Comparison of ENCODE assay signal across 14 cellular contexts in the genomic region with DNA sequence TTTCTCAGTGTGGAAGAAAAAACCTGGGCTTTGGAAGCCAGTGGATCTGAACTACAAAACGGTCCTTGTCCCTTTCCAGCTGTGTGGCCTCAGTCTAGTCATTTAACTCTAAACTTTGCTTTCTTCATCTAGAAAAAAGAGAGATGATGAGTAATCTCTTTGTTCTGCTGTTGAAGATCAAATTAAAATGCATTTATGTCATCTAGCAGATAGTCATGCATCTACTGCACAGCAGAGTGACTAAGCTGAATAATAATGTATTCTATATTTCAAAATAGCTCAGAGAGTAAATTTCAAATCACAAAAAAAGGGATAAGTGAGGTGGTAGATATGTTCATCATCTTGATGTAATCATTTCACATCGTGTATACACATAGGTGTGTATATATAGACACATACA.
A peak's percentile ranks its signal among the peaks of the same experiment; 100 is the strongest.
DNase-seq lines count a peak whose midpoint lies in the region; TF ChIP-seq lines count a peak whose summit lies in the region.
"Had no signal": no experiment of that assay in that cellular context is flagged by ENCODE, and none has a peak within 500 bp of the region (broad histone marks: within the 10 kb centered on the region; RNA-seq: fewer than 3 reads in every experiment).

No MANE protein-coding gene starts in this region.

- peak overlapping the region; percentile 42 for H3K27ac ChIP-seq in neural cell (ENCODE audit: low read length)
- H3K27ac ChIP-seq: BLaER1 treated with 17β-estradiol and CSF1 and Interleukin-3, amounts not matched to agents 10 nM and 100 nM had no signal

- no peaks in the 10 kb centered on the region for H3K9me2 ChIP-seq in neural cell (ENCODE audit: insufficient read depth, low read length)

- H3K4me2 ChIP-seq in neural cell (ENCODE audit: low read length): peak overlapping the region; percentile 9
- H3K4me2 ChIP-seq: BLaER1 treated with 17β-estradiol and CSF1 and Interleukin-3, amounts not matched to agents 10 nM and 100 nM had no signal

- no peak overlapping the region for H3K4me3 ChIP-seq in epithelial cell of esophagus (ENCODE audit: low read length)
- no peak overlapping the region for H3K4me3 ChIP-seq in neural cell (ENCODE audit: low read length)
- H3K4me3 ChIP-seq: BLaER1 treated with 17β-estradiol and CSF1 and Interleukin-3, amounts not matched to agents 10 nM and 100 nM had no signal

- H2AFZ ChIP-seq in neural cell (ENCODE audit: low read depth, low read length): no peak overlapping the region

- no peak for TF ChIP-seq RAD21 in neural cell (conservative IDR thresholded peaks at IDR 0.05)

- no peak for TF ChIP-seq EP300 in neural cell (conservative IDR thresholded peaks at IDR 0.05; ENCODE audit: poor library complexity, severe bottlenecking)

- peak; percentile 9 for DNase-seq in EH (ENCODE audit: low read depth)
- DNase-seq in amniotic stem cell (lab: John Stamatoyannopoulos, UW): peak; percentile 8
- peak; percentile 59 for DNase-seq in epithelial cell of esophagus (ENCODE audit: low read depth)
- DNase-seq in stimulated activated CD4-positive, alpha-beta T cell treated with anti-CD3 and anti-CD28 coated beads, Interleukin-2, amount 100 ng/mL, for 48 hours: no peak
- DNase-seq in NK-92 treated with Interleukin-12 subunit alpha and Interleukin-12 subunit beta, amount 100 ng/mL, for 24 hours (lab: John Stamatoyannopoulos, UW): no peak
- DNase-seq in NK-92 (lab: John Stamatoyannopoulos, UW; ENCODE audit: unreplicated experiment): no peak
- DNase-seq: ACHN; CD4-positive, CD25-positive, alpha-beta regulatory T cell; DND-41; GF-D8; GOT3; H9 had no signal

- no peaks in the 10 kb centered on the region for H3K36me3 ChIP-seq in neural cell (ENCODE audit: insufficient read depth, low read length)
- H3K36me3 ChIP-seq: BLaER1 treated with 17β-estradiol and CSF1 and Interleukin-3, amounts not matched to agents 10 nM and 100 nM had no signal

- TF ChIP-seq CTCF in epithelial cell of esophagus (IDR thresholded peaks at IDR 0.05; ENCODE audit: insufficient read depth, low read depth, low read length, missing control alignments) (no peak), neural cell (IDR thresholded peaks at IDR 0.05; ENCODE audit: poor library complexity, severe bottlenecking) (no peak)

- H3F3A ChIP-seq in neural cell (ENCODE audit: insufficient read depth, low read length, poor library complexity, severe bottlenecking): no peaks in the 10 kb centered on the region

- no peak overlapping the region for H3K9ac ChIP-seq in neural cell (ENCODE audit: low read length)
- H3K9ac ChIP-seq: BLaER1 treated with 17β-estradiol and CSF1 and Interleukin-3, amounts not matched to agents 10 nM and 100 nM had no signal

- no peaks in the 10 kb centered on the region for H3K9me3 ChIP-seq in neural cell (ENCODE audit: low read length)

- H3K27me3 ChIP-seq in neural cell (ENCODE audit: insufficient read depth, low read depth, low read length): no peaks in the 10 kb centered on the region
- H3K27me3 ChIP-seq: BLaER1 treated with 17β-estradiol and CSF1 and Interleukin-3, amounts not matched to agents 10 nM and 100 nM had no signal

- H3K79me2 ChIP-seq in neural cell (replicated peaks; ENCODE audit: insufficient read depth, low read length): no peaks in the 10 kb centered on the region

- H4K20me1 ChIP-seq in neural cell (ENCODE audit: insufficient read depth): no peaks in the 10 kb centered on the region
- H4K20me1 ChIP-seq: BLaER1 treated with 17β-estradiol and CSF1 and Interleukin-3, amounts not matched to agents 10 nM and 100 nM had no signal

TF ChIP-seq in neural cell, 6 proteins besides CTCF, POLR2A, EP300 and RAD21:
- no peak for TF ChIP-seq POLR2AphosphoS5 (IDR thresholded peaks at IDR 0.05)
- no peak for TF ChIP-seq TAF1 (IDR thresholded peaks at IDR 0.05; ENCODE audit: low read depth)
- TF ChIP-seq, protein P1, sequence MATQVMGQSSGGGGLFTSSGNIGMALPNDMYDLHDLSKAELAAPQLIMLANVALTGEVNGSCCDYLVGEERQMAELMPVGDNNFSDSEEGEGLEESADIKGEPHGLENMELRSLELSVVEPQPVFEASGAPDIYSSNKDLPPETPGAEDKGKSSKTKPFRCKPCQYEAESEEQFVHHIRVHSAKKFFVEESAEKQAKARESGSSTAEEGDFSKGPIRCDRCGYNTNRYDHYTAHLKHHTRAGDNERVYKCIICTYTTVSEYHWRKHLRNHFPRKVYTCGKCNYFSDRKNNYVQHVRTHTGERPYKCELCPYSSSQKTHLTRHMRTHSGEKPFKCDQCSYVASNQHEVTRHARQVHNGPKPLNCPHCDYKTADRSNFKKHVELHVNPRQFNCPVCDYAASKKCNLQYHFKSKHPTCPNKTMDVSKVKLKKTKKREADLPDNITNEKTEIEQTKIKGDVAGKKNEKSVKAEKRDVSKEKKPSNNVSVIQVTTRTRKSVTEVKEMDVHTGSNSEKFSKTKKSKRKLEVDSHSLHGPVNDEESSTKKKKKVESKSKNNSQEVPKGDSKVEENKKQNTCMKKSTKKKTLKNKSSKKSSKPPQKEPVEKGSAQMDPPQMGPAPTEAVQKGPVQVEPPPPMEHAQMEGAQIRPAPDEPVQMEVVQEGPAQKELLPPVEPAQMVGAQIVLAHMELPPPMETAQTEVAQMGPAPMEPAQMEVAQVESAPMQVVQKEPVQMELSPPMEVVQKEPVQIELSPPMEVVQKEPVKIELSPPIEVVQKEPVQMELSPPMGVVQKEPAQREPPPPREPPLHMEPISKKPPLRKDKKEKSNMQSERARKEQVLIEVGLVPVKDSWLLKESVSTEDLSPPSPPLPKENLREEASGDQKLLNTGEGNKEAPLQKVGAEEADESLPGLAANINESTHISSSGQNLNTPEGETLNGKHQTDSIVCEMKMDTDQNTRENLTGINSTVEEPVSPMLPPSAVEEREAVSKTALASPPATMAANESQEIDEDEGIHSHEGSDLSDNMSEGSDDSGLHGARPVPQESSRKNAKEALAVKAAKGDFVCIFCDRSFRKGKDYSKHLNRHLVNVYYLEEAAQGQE (IDR thresholded peaks at IDR 0.05; ENCODE audit: borderline replicate concordance): no peak
- TF ChIP-seq EZH2 (IDR thresholded peaks at IDR 0.05; ENCODE audit: borderline replicate concordance, insufficient read depth, low read length, poor library complexity, severe bottlenecking): no peak
- no peak for TF ChIP-seq SMC3 (conservative IDR thresholded peaks at IDR 0.05; ENCODE audit: poor library complexity)
- TF ChIP-seq MXI1 (conservative IDR thresholded peaks at IDR 0.05; ENCODE audit: poor library complexity, severe bottlenecking): no peak

Comparison
In these comparisons a context has a peak if more than half of its experiments do, and no peak if none do; other contexts are left out.
1. DNase-seq: peak in EH (single experiment), amniotic stem cell (single experiment) and epithelial cell of esophagus (single experiment); none in stimulated activated CD4-positive, alpha-beta T cell treated with anti-CD3 and anti-CD28 coated beads, Interleukin-2, amount 100 ng/mL, for 48 hours (0 of 2), NK-92 treated with Interleukin-12 subunit alpha and Interleukin-12 subunit beta, amount 100 ng/mL, for 24 hours (single experiment) and NK-92 (single experiment).